ENCODE assay signal across 1 cellular context in the genomic region with DNA sequence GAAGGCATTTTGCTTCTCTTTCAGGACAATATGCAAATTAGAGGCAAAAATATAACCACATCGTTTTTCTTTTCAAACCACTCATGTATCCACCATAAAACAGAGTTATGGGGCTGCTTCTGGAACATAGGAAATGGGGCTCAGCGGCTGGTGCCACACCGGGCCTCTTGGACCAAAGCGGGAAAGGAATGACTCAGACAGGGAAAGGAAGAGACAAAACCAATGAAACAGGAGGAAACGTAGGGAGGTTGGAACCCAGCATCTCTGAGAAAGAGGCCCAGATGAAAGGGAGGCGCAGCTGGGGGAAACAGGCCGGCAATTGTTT.
TF ChIP-seq lines count a peak whose summit lies in the region.

No MANE protein-coding gene starts in this region.

TF ChIP-seq in H1, 55 proteins besides CTCF, POLR2A, EP300 and RAD21:
- TF ChIP-seq TCF12 (IDR thresholded peaks at IDR 0.05; ENCODE audit: low read depth, low read length) (peak; percentile 74), SP1 (IDR thresholded peaks at IDR 0.05; ENCODE audit: low read depth, low read length) (0 out of 2 replicates have a peak, but pooled peaks have one; percentile 29), CBX8 (IDR thresholded peaks at IDR 0.05; ENCODE audit: borderline replicate concordance, low read depth, low read length) (no peak), PHF8 (conservative IDR thresholded peaks at IDR 0.05; ENCODE audit: low read depth, low read length) (no peak), KDM1A (IDR thresholded peaks at IDR 0.05; ENCODE audit: borderline replicate concordance, low read length) (peak; percentile 74; the same call in 1 of the 2 replicates)
